34 cellular contexts compared by ENCODE assay signal in genomic region chr4:102774254-102774653, GRCh38. TPM values are rescaled to one million over a fixed set of nuclear protein-coding genes. Genes with fewer than 3 reads are reported as not detected.
A peak's percentile ranks its signal among the peaks of the same experiment; 100 is the strongest.
DNase-seq lines count a peak whose midpoint lies in the region; ATAC-seq, FAIRE-seq and TF ChIP-seq lines count a peak whose summit lies in the region.
"Had no signal": no experiment of that assay in that cellular context is flagged by ENCODE, and none has a peak within 500 bp of the region (broad histone marks: within the 10 kb centered on the region; RNA-seq: fewer than 3 reads in every experiment).

No MANE protein-coding gene starts in this region.

- H3K27ac ChIP-seq in right atrium auricular region (no peak overlapping the region), left ventricle myocardium inferior (replicated peaks) (no peak overlapping the region)
- H3K27ac ChIP-seq: 22Rv1; A549; BLaER1; BLaER1 treated with 17β-estradiol and CSF1 and Interleukin-3, amounts not matched to agents 10 nM and 100 nM; C4-2B had no signal

- no peak for TF ChIP-seq CTCF in right atrium auricular region (IDR thresholded peaks at IDR 0.05)
- no peak for TF ChIP-seq CTCF in left ventricle myocardium inferior (IDR thresholded peaks at IDR 0.05; ENCODE audit: borderline replicate concordance)

- DNase-seq in Right ventricle myocardium inferior (ENCODE audit: missing footprints): no peak
- DNase-seq in cardiac septum (ENCODE audit: low spot score): no peak
- no peak for DNase-seq in Right ventricle myocardium superior
- DNase-seq in right atrium auricular region (ENCODE audit: low spot score): no peak
- DNase-seq in left ventricle myocardium superior: no peak
- DNase-seq in left ventricle myocardium inferior: no peak
- DNase-seq in GM12891 (ENCODE audit: insufficient read length, low spot score): no peak
- DNase-seq: 8988T; ACHN; AML-193; BE2C; C1 segment of cervical spinal cord; Caco-2; Calu3; CD4-positive, alpha-beta memory T cell; CD4-positive, alpha-beta T cell; CD4-positive, CD25-positive, alpha-beta regulatory T cell; CD8-positive, alpha-beta memory T cell; CD8-positive, alpha-beta T cell; COR-L47; DMS 273 treated with DMSO at 0.1 percent for 48 hours; DMS153; DMS53; DMS79; DMS79 treated with DMSO at 0.1 percent for 48 hours; DND-41; EL had no signal

- H3K36me3 ChIP-seq in right atrium auricular region (no peaks in the 10 kb centered on the region), left ventricle myocardium inferior (no peaks in the 10 kb centered on the region)
- H3K36me3 ChIP-seq: BE2C; BLaER1; BLaER1 treated with 17β-estradiol and CSF1 and Interleukin-3, amounts not matched to agents 10 nM and 100 nM had no signal

- no peak overlapping the region for H3K4me3 ChIP-seq in right atrium auricular region
- H3K4me3 ChIP-seq in left ventricle myocardium inferior: no peak overlapping the region
- H3K4me3 ChIP-seq: A549; BLaER1; BLaER1 treated with 17β-estradiol and CSF1 and Interleukin-3, amounts not matched to agents 10 nM and 100 nM had no signal

- intact Hi-C loops in Right ventricle myocardium inferior (cut with DNase I): no loop called here
- intact Hi-C loops in cardiac septum (cut with DNase I): no loop called here
- intact Hi-C loops in Right ventricle myocardium superior (cut with DNase I): no loop called here
- intact Hi-C loops in left ventricle myocardium superior (cut with micrococcal nuclease): no loop called here
- intact Hi-C loops in left ventricle myocardium inferior (cut with micrococcal nuclease): no loop called here

- ATAC-seq in Right ventricle myocardium inferior: peak; percentile 70
- peak; percentile 89 for ATAC-seq in Right ventricle myocardium superior (ENCODE audit: poor library complexity)
- ATAC-seq in left ventricle myocardium superior: peak; percentile 85
- no peak for ATAC-seq in GM21529 (IDR thresholded peaks at IDR 0.05; ENCODE audit: unreplicated experiment)
- ATAC-seq: A549; CD8-positive, alpha-beta T cell had no signal

- no peaks in the 10 kb centered on the region for H3K9me3 ChIP-seq in right atrium auricular region
- H3K9me3 ChIP-seq in left ventricle myocardium inferior (replicated peaks): no peaks in the 10 kb centered on the region
- H3K9me3 ChIP-seq: A549, BE2C, Caco-2 had no signal

- H3K4me1 ChIP-seq in right atrium auricular region (no peaks in the 10 kb centered on the region), left ventricle myocardium inferior (peaks cover 10% of the 10 kb centered on the region)
- H3K4me1 ChIP-seq: A549, BE2C had no signal

- TF ChIP-seq POLR2A in GM12891 (IDR thresholded peaks at IDR 0.05; ENCODE audit: low read depth, low read length): no peak

- H3K27me3 ChIP-seq in right atrium auricular region: no peaks in the 10 kb centered on the region
- H3K27me3 ChIP-seq in left ventricle myocardium inferior (ENCODE audit: low read depth): no peaks in the 10 kb centered on the region
- H3K27me3 ChIP-seq: BE2C; BLaER1; BLaER1 treated with 17β-estradiol and CSF1 and Interleukin-3, amounts not matched to agents 10 nM and 100 nM had no signal

- peak; percentile 33 for FAIRE-seq in GM12891 (lab: Jason Lieb, UNC)
- FAIRE-seq: A549, D721Med had no signal

TF ChIP-seq in GM12891, 5 proteins besides CTCF, POLR2A, EP300 and RAD21:
- TF ChIP-seq PAX5 (IDR thresholded peaks at IDR 0.05; ENCODE audit: insufficient read depth, low read length, severe bottlenecking): no peak
- no peak for TF ChIP-seq POLR2AphosphoS5 (IDR thresholded peaks at IDR 0.05; ENCODE audit: low read depth, low read length)
- no peak for TF ChIP-seq POU2F2 (IDR thresholded peaks at IDR 0.05; ENCODE audit: low read depth, low read length)
- no peak for TF ChIP-seq TAF1 (IDR thresholded peaks at IDR 0.05; ENCODE audit: low read depth, low read length)
- no peak for TF ChIP-seq SPI1 (IDR thresholded peaks at IDR 0.05; ENCODE audit: low read depth, low read length)

RNA-seq across cellular contexts. Expression of gene MANBA, which starts 13.5 kb away (rescaled TPM):
- 24.8 TPM for total RNA-seq in Right ventricle myocardium inferior
- total RNA-seq in cardiac septum: 29.8 TPM
- 22.4 TPM for total RNA-seq in Right ventricle myocardium superior
- total RNA-seq in right atrium auricular region: 10 to 100 TPM; 26.9 to 41.6 TPM
- total RNA-seq in left ventricle myocardium superior: 27.3 TPM
- total RNA-seq in left ventricle myocardium inferior: 30.3 TPM
- polyA plus RNA-seq in GM12891 (2012; ENCODE audit: low read depth, missing spikeins): 18.9 TPM

RNA-seq across cellular contexts. Expression of gene UBE2D3, which starts 53.1 kb away (rescaled TPM):
- 261 TPM for total RNA-seq in Right ventricle myocardium inferior
- 239 TPM for total RNA-seq in cardiac septum
- total RNA-seq in Right ventricle myocardium superior: 262 TPM
- total RNA-seq in right atrium auricular region: 100 to 1,000 TPM; 288 to 322 TPM
- total RNA-seq in left ventricle myocardium superior: 279 TPM
- total RNA-seq in left ventricle myocardium inferior: 251 TPM
- polyA plus RNA-seq in GM12891 (2012; ENCODE audit: low read depth, missing spikeins): 274 TPM
